In the genomic region with DNA sequence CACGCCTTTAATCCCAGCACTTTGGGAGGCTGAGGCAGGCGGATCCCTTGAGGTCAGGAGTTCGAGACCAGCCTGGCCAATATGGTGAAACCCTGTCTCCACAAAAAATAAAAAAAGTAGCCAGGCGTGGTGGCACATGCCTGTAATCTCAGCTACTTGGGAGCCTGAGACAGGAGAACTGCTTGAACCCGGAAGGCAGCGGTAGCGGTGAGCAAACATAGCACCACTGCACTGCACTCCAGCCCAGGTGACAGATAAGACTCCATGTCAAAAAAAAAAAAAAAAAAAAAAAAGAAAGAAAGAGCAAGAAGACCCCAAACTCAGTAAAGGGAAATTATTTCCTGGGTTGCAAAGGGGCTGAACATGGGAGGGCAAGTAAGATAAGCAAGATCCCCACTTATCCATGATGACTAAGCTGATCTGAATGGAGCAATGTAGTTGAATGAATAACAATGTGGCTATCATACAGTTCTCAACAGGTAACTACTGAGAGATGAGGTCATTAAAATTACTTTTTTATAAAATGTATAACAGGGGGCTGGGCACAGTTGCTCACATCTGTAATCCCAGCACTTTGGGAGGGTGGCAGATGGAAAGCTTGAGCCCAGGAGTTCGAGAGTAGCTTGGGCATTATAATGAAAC, we compare ENCODE assay signal across 14 cellular contexts.
"Had no signal": no experiment of that assay in that cellular context is flagged by ENCODE, and none has a peak within 500 bp of the region (broad histone marks: within the 10 kb centered on the region; RNA-seq: fewer than 3 reads in every experiment).

No MANE protein-coding gene starts in this region.

- H3K9me3 ChIP-seq: gastrocnemius medialis, mucosa of descending colon, neutrophil, tibial artery, vagina had no signal

- H3K27ac Mint-ChIP-seq: activated naive CD4-positive, alpha-beta T cell treated with anti-CD3 and anti-CD28 coated beads, Interleukin-2, amount 50 U/mL, for 24 hours had no signal

- H3K4me3 ChIP-seq: cardiac muscle cell, gastrocnemius medialis, mucosa of descending colon, skin epidermis, tibial artery, vagina had no signal

- ATAC-seq: gastrocnemius medialis; mucosa of descending colon; naive thymus-derived CD8-positive, alpha-beta T cell had no signal

- H3K27me3 ChIP-seq: cardiac muscle cell, gastrocnemius medialis, neutrophil, tibial artery, vagina had no signal

- H3K27ac ChIP-seq: cardiac muscle cell, gastrocnemius medialis, neutrophil, skin epidermis, tibial artery, vagina had no signal

- H3K27me3 Mint-ChIP-seq: activated naive CD4-positive, alpha-beta T cell treated with anti-CD3 and anti-CD28 coated beads, Interleukin-2, amount 50 U/mL, for 24 hours; naive thymus-derived CD8-positive, alpha-beta T cell had no signal

- DNase-seq: activated CD4-positive, alpha-beta T cell treated with anti-CD3 and anti-CD28 coated beads for 4 hours; activated CD8-positive, alpha-beta memory T cell treated with anti-CD3 and anti-CD28 coated beads for 24 hours; activated effector memory CD4-positive, alpha-beta T cell treated with Interleukin-2 at 50 U/mL for 16 hours; anterior cingulate cortex; gastrocnemius medialis; mucosa of descending colon; naive thymus-derived CD8-positive, alpha-beta T cell; T1000; tibial artery had no signal

- H3K4me1 ChIP-seq: gastrocnemius medialis, vagina had no signal

- H3K9me3 Mint-ChIP-seq: activated naive CD4-positive, alpha-beta T cell treated with anti-CD3 and anti-CD28 coated beads, Interleukin-2, amount 50 U/mL, for 24 hours; naive thymus-derived CD8-positive, alpha-beta T cell had no signal

- H3K4me3 Mint-ChIP-seq: activated naive CD4-positive, alpha-beta T cell treated with anti-CD3 and anti-CD28 coated beads, Interleukin-2, amount 50 U/mL, for 24 hours; naive thymus-derived CD8-positive, alpha-beta T cell had no signal
